2 cellular contexts compared by ENCODE assay signal in genomic region chr17:37672545-37673078, GRCh38.
TF ChIP-seq lines count a peak whose summit lies in the region.

No MANE protein-coding gene starts in this region.

TF ChIP-seq in SK-N-SH treated with all-trans-retinoic acid at 6 μM for 48 hours, 23 proteins besides CTCF, POLR2A, EP300 and RAD21 (continued from another document):
- TF ChIP-seq, protein P1, sequence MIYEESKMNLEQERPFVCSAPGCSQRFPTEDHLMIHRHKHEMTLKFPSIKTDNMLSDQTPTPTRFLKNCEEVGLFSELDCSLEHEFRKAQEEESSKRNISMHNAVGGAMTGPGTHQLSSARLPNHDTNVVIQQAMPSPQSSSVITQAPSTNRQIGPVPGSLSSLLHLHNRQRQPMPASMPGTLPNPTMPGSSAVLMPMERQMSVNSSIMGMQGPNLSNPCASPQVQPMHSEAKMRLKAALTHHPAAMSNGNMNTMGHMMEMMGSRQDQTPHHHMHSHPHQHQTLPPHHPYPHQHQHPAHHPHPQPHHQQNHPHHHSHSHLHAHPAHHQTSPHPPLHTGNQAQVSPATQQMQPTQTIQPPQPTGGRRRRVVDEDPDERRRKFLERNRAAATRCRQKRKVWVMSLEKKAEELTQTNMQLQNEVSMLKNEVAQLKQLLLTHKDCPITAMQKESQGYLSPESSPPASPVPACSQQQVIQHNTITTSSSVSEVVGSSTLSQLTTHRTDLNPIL (CRISPR knock-in tag; IDR thresholded peaks at IDR 0.05; ENCODE audit: low read depth) = no peak
- TF ChIP-seq, protein P2, sequence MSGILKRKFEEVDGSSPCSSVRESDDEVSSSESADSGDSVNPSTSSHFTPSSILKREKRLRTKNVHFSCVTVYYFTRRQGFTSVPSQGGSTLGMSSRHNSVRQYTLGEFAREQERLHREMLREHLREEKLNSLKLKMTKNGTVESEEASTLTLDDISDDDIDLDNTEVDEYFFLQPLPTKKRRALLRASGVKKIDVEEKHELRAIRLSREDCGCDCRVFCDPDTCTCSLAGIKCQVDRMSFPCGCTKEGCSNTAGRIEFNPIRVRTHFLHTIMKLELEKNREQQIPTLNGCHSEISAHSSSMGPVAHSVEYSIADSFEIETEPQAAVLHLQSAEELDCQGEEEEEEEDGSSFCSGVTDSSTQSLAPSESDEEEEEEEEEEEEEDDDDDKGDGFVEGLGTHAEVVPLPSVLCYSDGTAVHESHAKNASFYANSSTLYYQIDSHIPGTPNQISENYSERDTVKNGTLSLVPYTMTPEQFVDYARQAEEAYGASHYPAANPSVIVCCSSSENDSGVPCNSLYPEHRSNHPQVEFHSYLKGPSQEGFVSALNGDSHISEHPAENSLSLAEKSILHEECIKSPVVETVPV (CRISPR knock-in tag; IDR thresholded peaks at IDR 0.05) = no peak

TF ChIP-seq in GM23338, 12 proteins besides CTCF, POLR2A, EP300 and RAD21 (continued from another document):
- TF ChIP-seq REST (IDR thresholded peaks at IDR 0.05; ENCODE audit: unreplicated experiment) = no peak
- TF ChIP-seq, protein P3, sequence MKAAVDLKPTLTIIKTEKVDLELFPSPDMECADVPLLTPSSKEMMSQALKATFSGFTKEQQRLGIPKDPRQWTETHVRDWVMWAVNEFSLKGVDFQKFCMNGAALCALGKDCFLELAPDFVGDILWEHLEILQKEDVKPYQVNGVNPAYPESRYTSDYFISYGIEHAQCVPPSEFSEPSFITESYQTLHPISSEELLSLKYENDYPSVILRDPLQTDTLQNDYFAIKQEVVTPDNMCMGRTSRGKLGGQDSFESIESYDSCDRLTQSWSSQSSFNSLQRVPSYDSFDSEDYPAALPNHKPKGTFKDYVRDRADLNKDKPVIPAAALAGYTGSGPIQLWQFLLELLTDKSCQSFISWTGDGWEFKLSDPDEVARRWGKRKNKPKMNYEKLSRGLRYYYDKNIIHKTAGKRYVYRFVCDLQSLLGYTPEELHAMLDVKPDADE (IDR thresholded peaks at IDR 0.05) = no peak
TF ChIP-seq in GM23338: peak in this region for 0.
